In genomic region chr20:2838847-2839671, GRCh38 we compare ENCODE assay signal across 1 cellular context.
TF ChIP-seq lines count a peak whose summit lies in the region.

No MANE protein-coding gene starts in this region.

TF ChIP-seq in A549, 52 proteins besides CTCF, POLR2A, EP300 and RAD21:
- TF ChIP-seq ELK1 (IDR thresholded peaks at IDR 0.05; ENCODE audit: low read depth, low read length) (no peak), HOXB5 (CRISPR knock-in tag; IDR thresholded peaks at IDR 0.05) (no peak), CBX8 (IDR thresholded peaks at IDR 0.05) (no peak), HDAC2 (IDR thresholded peaks at IDR 0.05) (no peak), GATA3 (IDR thresholded peaks at IDR 0.05; ENCODE audit: borderline replicate concordance) (no peak), RCOR1 (IDR thresholded peaks at IDR 0.05; ENCODE audit: low read depth, low read length) (no peak), ZC3H11A (IDR thresholded peaks at IDR 0.05) (no peak), FOSL2 (IDR thresholded peaks at IDR 0.05) (no peak), FOSL2 (CRISPR knock-in tag; IDR thresholded peaks at IDR 0.05) (no peak), PHF8 (IDR thresholded peaks at IDR 0.05; ENCODE audit: borderline replicate concordance, low read depth) (no peak), FOSB (CRISPR knock-in tag; IDR thresholded peaks at IDR 0.05) (no peak), NR3C1 (IDR thresholded peaks at IDR 0.05) (no peak), TP53 (CRISPR knock-in tag; IDR thresholded peaks at IDR 0.05) (no peak), ZFP36 (IDR thresholded peaks at IDR 0.05; ENCODE audit: borderline replicate concordance, partially characterized antibody) (no peak), CHD4 (IDR thresholded peaks at IDR 0.05; ENCODE audit: borderline replicate concordance) (no peak)
